ENCODE assay signal across 20 cellular contexts in genomic region chr20:59404749-59405148, GRCh38.
"Had no signal": no experiment of that assay in that cellular context is flagged by ENCODE, and none has a peak within 500 bp of the region (broad histone marks: within the 10 kb centered on the region; RNA-seq: fewer than 3 reads in every experiment).

No MANE protein-coding gene starts in this region.

- H3K9me3 ChIP-seq: heart left ventricle, ovary, prostate gland, right lobe of liver, suprapubic skin, thyroid gland, upper lobe of left lung, vagina had no signal

- H3K27me3 ChIP-seq: ovary, thyroid gland, vagina had no signal

- H3K4me1 ChIP-seq: prostate gland had no signal

- H3K4me3 ChIP-seq: heart left ventricle, ovary, right lobe of liver, suprapubic skin, thyroid gland, upper lobe of left lung, vagina had no signal

- H3K27ac ChIP-seq: dorsolateral prefrontal cortex, heart left ventricle, ovary, prostate gland, right lobe of liver, suprapubic skin, upper lobe of left lung, vagina had no signal

- ATAC-seq: esophagus mucosa; heart left ventricle; naive thymus-derived CD4-positive, alpha-beta T cell; right lobe of liver; stimulated activated effector memory CD8-positive, alpha-beta T cell treated with anti-CD3 and anti-CD28 coated beads, Interleukin-12 subunit alpha, Interleukin-12 subunit beta, amount 100 ng/mL, for 72 hours; stimulated activated naive CD8-positive, alpha-beta T cell treated with anti-CD3 and anti-CD28 coated beads, Interleukin-15, Interleukin-2, amounts not matched to agents 100 U/mL and 50 U/mL, for 24 hours had no signal

- H3K4me3 Mint-ChIP-seq: stimulated activated effector memory CD8-positive, alpha-beta T cell treated with anti-CD3 and anti-CD28 coated beads, Interleukin-12 subunit alpha, Interleukin-12 subunit beta, amount 100 ng/mL, for 72 hours had no signal

- H3K27ac Mint-ChIP-seq: stimulated activated effector memory CD8-positive, alpha-beta T cell treated with anti-CD3 and anti-CD28 coated beads, Interleukin-12 subunit alpha, Interleukin-12 subunit beta, amount 100 ng/mL, for 72 hours had no signal

- H3K9me3 Mint-ChIP-seq: naive thymus-derived CD4-positive, alpha-beta T cell; stimulated activated effector memory CD8-positive, alpha-beta T cell treated with anti-CD3 and anti-CD28 coated beads, Interleukin-12 subunit alpha, Interleukin-12 subunit beta, amount 100 ng/mL, for 72 hours had no signal

- H3K36me3 ChIP-seq: heart left ventricle, ovary, prostate gland, right lobe of liver, suprapubic skin, thyroid gland, upper lobe of left lung, vagina had no signal

- H3K36me3 Mint-ChIP-seq: naive thymus-derived CD4-positive, alpha-beta T cell; stimulated activated effector memory CD8-positive, alpha-beta T cell treated with anti-CD3 and anti-CD28 coated beads, Interleukin-12 subunit alpha, Interleukin-12 subunit beta, amount 100 ng/mL, for 72 hours had no signal

- DNase-seq: cortex of kidney; dorsolateral prefrontal cortex; effector memory CD4-positive, alpha-beta T cell; heart left ventricle; hippocampal formation; kidney glomerular epithelial cell; mesendoderm; naive thymus-derived CD4-positive, alpha-beta T cell; ovary; right lobe of liver; stimulated activated CD4-positive, alpha-beta T cell treated with anti-CD3 and anti-CD28 coated beads, Interleukin-4, amount 100 ng/mL, for 1 hour; stimulated activated CD8-positive, alpha-beta memory T cell treated with anti-CD3 and anti-CD28 coated beads, Interleukin-4, amount 100 ng/mL, for 48 hours; stimulated activated naive CD8-positive, alpha-beta T cell treated with anti-CD3 and anti-CD28 coated beads, Interleukin-15, Interleukin-2, amounts not matched to agents 100 U/mL and 50 U/mL, for 24 hours; upper lobe of left lung had no signal

- H3K4me1 Mint-ChIP-seq: stimulated activated effector memory CD8-positive, alpha-beta T cell treated with anti-CD3 and anti-CD28 coated beads, Interleukin-12 subunit alpha, Interleukin-12 subunit beta, amount 100 ng/mL, for 72 hours had no signal
